ENCODE assay signal across 33 cellular contexts in genomic region chr17:45137561-45138305, GRCh38. TPM values are rescaled to one million over a fixed set of nuclear protein-coding genes. Genes with fewer than 3 reads are reported as not detected.
A peak's percentile ranks its signal among the peaks of the same experiment; 100 is the strongest.
DNase-seq lines count a peak whose midpoint lies in the region; ATAC-seq, FAIRE-seq and TF ChIP-seq lines count a peak whose summit lies in the region.
"Had no signal": no experiment of that assay in that cellular context is flagged by ENCODE, and none has a peak within 500 bp of the region (broad histone marks: within the 10 kb centered on the region; RNA-seq: fewer than 3 reads in every experiment).

No MANE protein-coding gene starts in this region.

- peaks cover 22% of the 10 kb centered on the region for H3K36me3 ChIP-seq in left ventricle myocardium inferior
- peaks cover 0 to 4% of the 10 kb centered on the region in 2 donors for H3K36me3 ChIP-seq in kidney (ENCODE audit: control insufficient read depth in 1 of 2, insufficient read depth in 2 of 2, low read length in 2 of 2)
- H3K36me3 ChIP-seq: cardiac muscle cell, left lung, MG63 had no signal

- TF ChIP-seq CTCF in left ventricle myocardium inferior (IDR thresholded peaks at IDR 0.05; ENCODE audit: borderline replicate concordance), result no peak
- no peak for TF ChIP-seq CTCF in kidney (IDR thresholded peaks at IDR 0.05; ENCODE audit: borderline replicate concordance, extremely low read depth, insufficient read depth)
- TF ChIP-seq CTCF in nephron (IDR thresholded peaks at IDR 0.05; ENCODE audit: unreplicated experiment in 3 of 3), result no peak
- TF ChIP-seq CTCF in GM13976 (IDR thresholded peaks at IDR 0.05; ENCODE audit: borderline replicate concordance, control extremely low read depth, extremely low read depth, insufficient read depth, missing control alignments), result no peak

- H3K27ac Mint-ChIP-seq in nephron, result no peak overlapping the region
- H3K27ac Mint-ChIP-seq: activated naive CD8-positive, alpha-beta T cell; mesothelial cell of epicardium; nephron progenitor cell; WTC11 had no signal

- peaks cover 27% of the 10 kb centered on the region for H3K4me1 ChIP-seq in left ventricle myocardium inferior
- peaks cover 6 to 14% of the 10 kb centered on the region in 2 donors for H3K4me1 ChIP-seq in kidney (ENCODE audit: control insufficient read depth in 1 of 2, insufficient read depth in 1 of 2, low read depth in 1 of 2, low read length in 2 of 2)

- intact Hi-C loops in left ventricle myocardium inferior (cut with micrococcal nuclease), result loop anchor here (5.0 kb wide), 1 partner anchor 60 kb away; no protein-coding TSS in a partner anchor
- intact Hi-C loops in left cardiac atrium (cut with DNase I), result loop anchor here in 1 of 2 donors (2.0 kb wide), 1 partner anchor 63 kb away; no protein-coding TSS in a partner anchor
- intact Hi-C loops in kidney (cut with DNase I), result loop anchor here (10.0 kb wide), 1 partner anchor 57 kb away; no protein-coding TSS in a partner anchor

- no peaks in the 10 kb centered on the region for H3K36me3 Mint-ChIP-seq in nephron (ENCODE audit: low read depth)
- H3K36me3 Mint-ChIP-seq: activated naive CD8-positive, alpha-beta T cell had no signal

- peak overlapping the region in 2 of 3 experiments; percentile 48 to 56 for H3K4me3 Mint-ChIP-seq in nephron
- H3K4me3 Mint-ChIP-seq: activated naive CD8-positive, alpha-beta T cell; mesothelial cell of epicardium; nephron progenitor cell; WTC11 had no signal

- FAIRE-seq in kidney (lab: Jason Lieb, UNC), result no peak
- FAIRE-seq: A549, frontal cortex, GM12892, H54, K562 had no signal

- no peak overlapping the region for H3K4me3 ChIP-seq in left ventricle myocardium inferior
- peak overlapping the region in 1 of 2 donors; percentile 92 for H3K4me3 ChIP-seq in kidney (ENCODE audit: low read length in 2 of 2)
- H3K4me3 ChIP-seq: A549, cardiac muscle cell, esophagus squamous epithelium, hepatocyte, K562, left lung, MG63 had no signal

- H3K9me3 ChIP-seq in left ventricle myocardium inferior (replicated peaks), result no peaks in the 10 kb centered on the region
- H3K9me3 ChIP-seq in kidney (ENCODE audit: control insufficient read depth in 1 of 2, low read length in 2 of 2), result no peaks in the 10 kb centered on the region
- H3K9me3 ChIP-seq: A549, esophagus squamous epithelium, left lung, MG63 had no signal

- no peaks in the 10 kb centered on the region for H3K27me3 Mint-ChIP-seq in nephron (ENCODE audit: low read depth)
- H3K27me3 Mint-ChIP-seq: activated naive CD8-positive, alpha-beta T cell had no signal

- peaks cover 2% of the 10 kb centered on the region for H3K9me3 Mint-ChIP-seq in nephron
- H3K9me3 Mint-ChIP-seq: mesothelial cell of epicardium, WTC11 had no signal

- H3K27me3 ChIP-seq in left ventricle myocardium inferior (ENCODE audit: low read depth), result no peaks in the 10 kb centered on the region
- H3K27me3 ChIP-seq: cardiac muscle cell, esophagus squamous epithelium, hepatocyte, left lung, MG63 had no signal

- H3K4me1 Mint-ChIP-seq in nephron, result peaks cover 11% of the 10 kb centered on the region

- in situ Hi-C loops in GM13976 (cut with MboI; ENCODE audit: low sequenced_read_pairs, unreplicated experiment), result loop anchor here (10.0 kb wide), 1 partner anchor 57 kb away; no protein-coding TSS in a partner anchor

- H3K27ac ChIP-seq in left ventricle myocardium inferior (replicated peaks) (no peak overlapping the region), kidney (ENCODE audit: low read depth in 2 of 2, low read length in 2 of 2) (peak overlapping the region; percentile 85 to 91)
- H3K27ac ChIP-seq: cardiac muscle cell, esophagus squamous epithelium, hepatocyte, left lung, parathyroid adenoma had no signal

- no peak for ATAC-seq in left cardiac atrium
- ATAC-seq in GM21529 (IDR thresholded peaks at IDR 0.05; ENCODE audit: unreplicated experiment), result no peak
- ATAC-seq: A549, K562, left lung, right cardiac atrium, WTC11 had no signal

- peak; percentile 12 for DNase-seq in left ventricle myocardium inferior
- DNase-seq in left cardiac atrium, result no peak
- DNase-seq in kidney, result peak; percentile 63
- no peak for DNase-seq in foreskin melanocyte
- DNase-seq in NCI-H69 (lab: John Stamatoyannopoulos, UW), result no peak
- no peak for DNase-seq in GM13976 (ENCODE audit: low spot score)
- DNase-seq: AML-193; DMS153; esophagus squamous epithelium; MG63; NCI-H1105 treated with DMSO at 0.1 percent for 48 hours; NCI-H1930; NCI-H526; nephron progenitor cell; stimulated activated CD4-positive, alpha-beta T cell treated with anti-CD3 and anti-CD28 coated beads, Interleukin-12 subunit alpha, Interleukin-12 subunit beta, amount 100 ng/mL, for 4 hours; stimulated activated CD4-positive, alpha-beta T cell treated with anti-CD3 and anti-CD28 coated beads, Interleukin-4, amount 100 ng/mL, for 1 hour; substantia nigra; SW 1271 had no signal

- peak overlapping the region in 1 of 2 donors; percentile 34 for H3K9ac ChIP-seq in kidney (ENCODE audit: low read length in 2 of 2)
- H3K9ac ChIP-seq: parathyroid adenoma had no signal

RNA-seq across cellular contexts. Expression of gene ACBD4, which starts 2.2 kb away (rescaled TPM):
- total RNA-seq in left ventricle myocardium inferior (6.4 TPM), left cardiac atrium (1 to 10 TPM; 8.4 to 8.7 TPM), kidney (19.2 TPM)
- polyA plus RNA-seq in kidney (ENCODE audit: insufficient read depth, low read depth, low replicate concordance), result 46.3 TPM

RNA-seq across cellular contexts. Expression of gene PLCD3, which starts 5.4 kb away (rescaled TPM):
- total RNA-seq in left ventricle myocardium inferior (146 TPM), left cardiac atrium (100 to 1,000 TPM in 1 of 2 donors, 10 to 100 TPM in 1; 92.1 to 132 TPM), kidney (111 TPM)
- 14.8 TPM for polyA plus RNA-seq in kidney (ENCODE audit: insufficient read depth, low read depth, low replicate concordance)

RNA-seq across cellular contexts. Expression of gene HEXIM1, which starts 10.5 kb away (rescaled TPM):
- total RNA-seq in left ventricle myocardium inferior (28.8 TPM), left cardiac atrium (10 to 100 TPM; 27.8 to 31.7 TPM), kidney (34.7 TPM)
- 25.0 TPM for polyA plus RNA-seq in kidney (ENCODE audit: insufficient read depth, low read depth, low replicate concordance)

RNA-seq across cellular contexts. Expression of gene HEXIM2, which starts 23.9 kb away (rescaled TPM):
- 7.0 TPM for total RNA-seq in left ventricle myocardium inferior
- total RNA-seq in left cardiac atrium, result 1 to 10 TPM; 4.2 to 4.4 TPM
- 6.2 TPM for total RNA-seq in kidney
- 29.1 TPM for polyA plus RNA-seq in kidney (ENCODE audit: insufficient read depth, low read depth, low replicate concordance)

Comparison
In these comparisons a context has a peak if more than half of its experiments do, and no peak if none do; other contexts are left out.
1. DNase-seq: peak in left ventricle myocardium inferior (single experiment) and kidney (single experiment); none in left cardiac atrium (single experiment), foreskin melanocyte (single experiment), NCI-H69 (single experiment) and GM13976 (single experiment).